In genomic region chr4:2408976-2409375, GRCh38 we compare ENCODE assay signal across 1 cellular context.
TF ChIP-seq lines count a peak whose summit lies in the region.

No MANE protein-coding gene starts in this region.

TF ChIP-seq in H1, 55 proteins besides CTCF, POLR2A, EP300 and RAD21:
- TF ChIP-seq POLR2AphosphoS5 (IDR thresholded peaks at IDR 0.05; ENCODE audit: low read depth, low read length) (no peak), BACH1 (IDR thresholded peaks at IDR 0.05; ENCODE audit: low read length) (no peak), SP4 (IDR thresholded peaks at IDR 0.05; ENCODE audit: low read length) (no peak), RXRA (IDR thresholded peaks at IDR 0.05; ENCODE audit: insufficient read depth, low read depth, low read length) (no peak), BCL11A (IDR thresholded peaks at IDR 0.05; ENCODE audit: low read depth in 2 of 2, low read length in 2 of 2) (no peak), KDM4A (IDR thresholded peaks at IDR 0.05; ENCODE audit: low read depth, low read length, severe bottlenecking) (no peak), MAFK (IDR thresholded peaks at IDR 0.05; ENCODE audit: low read depth, low read length) (no peak), RBBP5 (IDR thresholded peaks at IDR 0.05; ENCODE audit: borderline replicate concordance, low read depth, low read length) (no peak), NRF1 (IDR thresholded peaks at IDR 0.05; ENCODE audit: low read depth, low read length) (no peak), SUZ12 (IDR thresholded peaks at IDR 0.05; ENCODE audit: low read length) (no peak), TAF1 (IDR thresholded peaks at IDR 0.05; ENCODE audit: low read depth, low read length) (no peak), RNF2 (IDR thresholded peaks at IDR 0.05; ENCODE audit: borderline replicate concordance, low read depth, low read length, missing control alignments, poor library complexity, severe bottlenecking) (no peak), JUND (IDR thresholded peaks at IDR 0.05; ENCODE audit: low read length) (no peak), TBP (IDR thresholded peaks at IDR 0.05; ENCODE audit: low read depth, low read length) (no peak)
- TF ChIP-seq, protein P1, sequence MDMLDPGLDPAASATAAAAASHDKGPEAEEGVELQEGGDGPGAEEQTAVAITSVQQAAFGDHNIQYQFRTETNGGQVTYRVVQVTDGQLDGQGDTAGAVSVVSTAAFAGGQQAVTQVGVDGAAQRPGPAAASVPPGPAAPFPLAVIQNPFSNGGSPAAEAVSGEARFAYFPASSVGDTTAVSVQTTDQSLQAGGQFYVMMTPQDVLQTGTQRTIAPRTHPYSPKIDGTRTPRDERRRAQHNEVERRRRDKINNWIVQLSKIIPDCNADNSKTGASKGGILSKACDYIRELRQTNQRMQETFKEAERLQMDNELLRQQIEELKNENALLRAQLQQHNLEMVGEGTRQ (IDR thresholded peaks at IDR 0.05; ENCODE audit: low read length): no peak
- TF ChIP-seq, protein P2, sequence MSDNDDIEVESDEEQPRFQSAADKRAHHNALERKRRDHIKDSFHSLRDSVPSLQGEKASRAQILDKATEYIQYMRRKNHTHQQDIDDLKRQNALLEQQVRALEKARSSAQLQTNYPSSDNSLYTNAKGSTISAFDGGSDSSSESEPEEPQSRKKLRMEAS (IDR thresholded peaks at IDR 0.05): no peak
